Comparison of ENCODE assay signal across 9 cellular contexts in genomic region chr5:154642499-154643245, GRCh38.
DNase-seq lines count a peak whose midpoint lies in the region; ATAC-seq and TF ChIP-seq lines count a peak whose summit lies in the region.
"Had no signal": no experiment of that assay in that cellular context is flagged by ENCODE, and none has a peak within 500 bp of the region (broad histone marks: within the 10 kb centered on the region; RNA-seq: fewer than 3 reads in every experiment).

No MANE protein-coding gene starts in this region.

- ATAC-seq in left lung = peak; percentile 24

- H3K4me3 ChIP-seq in left lung = no peak overlapping the region
- H3K4me3 ChIP-seq in CD8-positive, alpha-beta memory T cell (ENCODE audit: low read length) = no peak overlapping the region

- TF ChIP-seq EP300 in Ishikawa (IDR thresholded peaks at IDR 0.05; ENCODE audit: borderline replicate concordance) = no peak

- no peaks in the 10 kb centered on the region for H3K36me3 ChIP-seq in left lung
- H3K36me3 ChIP-seq in CD8-positive, alpha-beta memory T cell (ENCODE audit: insufficient read depth, low read length) = no peaks in the 10 kb centered on the region

- H3K36me3 Mint-ChIP-seq in Calu3 (ENCODE audit: insufficient read depth, unreplicated experiment) = peaks cover 6% of the 10 kb centered on the region
- H3K36me3 Mint-ChIP-seq in CD8-positive, alpha-beta memory T cell = no peaks in the 10 kb centered on the region
- peaks cover 4% of the 10 kb centered on the region for H3K36me3 Mint-ChIP-seq in activated naive CD8-positive, alpha-beta T cell treated with anti-CD3 and anti-CD28 coated beads for 36 hours
- no peaks in the 10 kb centered on the region for H3K36me3 Mint-ChIP-seq in activated T-helper 2 cell treated with anti-CD3 and anti-CD28 coated beads, Interferon-gamma antibody, Interleukin-2, Interleukin-4, amounts not matched to agents 10 μg/mL and 5 μg/mL and 100 μg/mL, durations not matched to agents 14 hours and 24 hours and 36 hours (ENCODE audit: low read depth)

- DNase-seq in Calu3 (peak; percentile 34), amniotic epithelial cell (ENCODE audit: low read depth) (peak; percentile 32), left lung (no peak), GDM1 (lab: John Stamatoyannopoulos, UW) (no peak)
- DNase-seq in CD8-positive, alpha-beta memory T cell = no peak
- DNase-seq in activated naive CD8-positive, alpha-beta T cell treated with anti-CD3 and anti-CD28 coated beads for 36 hours = no peak
- DNase-seq in activated T-helper 2 cell treated with anti-CD3 and anti-CD28 coated beads, Interferon-gamma antibody, Interleukin-2, Interleukin-4, amounts not matched to agents 10 μg/mL and 5 μg/mL and 100 μg/mL, durations not matched to agents 14 hours and 24 hours and 36 hours (ENCODE audit: low spot score) = no peak
- DNase-seq: activated CD8-positive, alpha-beta memory T cell treated with anti-CD3 and anti-CD28 coated beads, Interleukin-2, amount 50 U/mL, for 4 hours had no signal

- H3K27me3 Mint-ChIP-seq in Calu3 (ENCODE audit: unreplicated experiment) = peaks cover 31% of the 10 kb centered on the region
- peaks cover 7 to 9% of the 10 kb centered on the region in 2 donors for H3K27me3 Mint-ChIP-seq in CD8-positive, alpha-beta memory T cell
- peaks cover 8% of the 10 kb centered on the region for H3K27me3 Mint-ChIP-seq in activated naive CD8-positive, alpha-beta T cell treated with anti-CD3 and anti-CD28 coated beads for 36 hours
- H3K27me3 Mint-ChIP-seq in activated T-helper 2 cell treated with anti-CD3 and anti-CD28 coated beads, Interferon-gamma antibody, Interleukin-2, Interleukin-4, amounts not matched to agents 10 μg/mL and 5 μg/mL and 100 μg/mL, durations not matched to agents 14 hours and 24 hours and 36 hours (ENCODE audit: low read depth) = peaks cover 32% of the 10 kb centered on the region

- TF ChIP-seq RAD21 in Ishikawa (IDR thresholded peaks at IDR 0.05; ENCODE audit: low read depth) = peak; percentile 88

- intact Hi-C loops in Calu3 (cut with micrococcal nuclease; ENCODE audit: unreplicated experiment) (no loop called here), left lung (cut with DNase I) (no loop called here)
- intact Hi-C loops in activated T-helper 2 cell treated with anti-CD3 and anti-CD28 coated beads, Interferon-gamma antibody, Interleukin-2, Interleukin-4, amounts not matched to agents 10 μg/mL and 5 μg/mL and 100 μg/mL, durations not matched to agents 14 hours and 24 hours and 36 hours (cut with micrococcal nuclease) = no loop called here

- no peak overlapping the region for H3K27ac Mint-ChIP-seq in Calu3 (ENCODE audit: unreplicated experiment)
- H3K27ac Mint-ChIP-seq in CD8-positive, alpha-beta memory T cell = no peak overlapping the region
- no peak overlapping the region for H3K27ac Mint-ChIP-seq in activated naive CD8-positive, alpha-beta T cell treated with anti-CD3 and anti-CD28 coated beads for 36 hours
- H3K27ac Mint-ChIP-seq in activated T-helper 2 cell treated with anti-CD3 and anti-CD28 coated beads, Interferon-gamma antibody, Interleukin-2, Interleukin-4, amounts not matched to agents 10 μg/mL and 5 μg/mL and 100 μg/mL, durations not matched to agents 14 hours and 24 hours and 36 hours = no peak overlapping the region

- H3K4me1 Mint-ChIP-seq in Calu3 (ENCODE audit: low read depth, unreplicated experiment) = peaks cover 13% of the 10 kb centered on the region
- H3K4me1 Mint-ChIP-seq in CD8-positive, alpha-beta memory T cell = peaks cover 11 to 13% (median 12%) of the 10 kb centered on the region in 3 donors
- H3K4me1 Mint-ChIP-seq in activated naive CD8-positive, alpha-beta T cell treated with anti-CD3 and anti-CD28 coated beads for 36 hours = peaks cover 13% of the 10 kb centered on the region
- H3K4me1 Mint-ChIP-seq in activated T-helper 2 cell treated with anti-CD3 and anti-CD28 coated beads, Interferon-gamma antibody, Interleukin-2, Interleukin-4, amounts not matched to agents 10 μg/mL and 5 μg/mL and 100 μg/mL, durations not matched to agents 14 hours and 24 hours and 36 hours (ENCODE audit: low read depth) = peaks cover 11% of the 10 kb centered on the region

- H3K4me1 ChIP-seq in left lung = peaks cover 4 to 10% of the 10 kb centered on the region in 2 donors
- peaks cover 7% of the 10 kb centered on the region for H3K4me1 ChIP-seq in CD8-positive, alpha-beta memory T cell (ENCODE audit: insufficient read depth, low read length)

- POLR2A ChIA-PET in CD8-positive, alpha-beta memory T cell (lab: Charles Lee) = no interaction called here

- peaks cover 10% of the 10 kb centered on the region for H3K9me3 Mint-ChIP-seq in Calu3 (ENCODE audit: low read depth, unreplicated experiment)
- H3K9me3 Mint-ChIP-seq in CD8-positive, alpha-beta memory T cell = peaks cover 0 to 12% (median 4%) of the 10 kb centered on the region in 5 donors
- H3K9me3 Mint-ChIP-seq in activated naive CD8-positive, alpha-beta T cell treated with anti-CD3 and anti-CD28 coated beads for 36 hours = peaks cover 15% of the 10 kb centered on the region
- H3K9me3 Mint-ChIP-seq in activated T-helper 2 cell treated with anti-CD3 and anti-CD28 coated beads, Interferon-gamma antibody, Interleukin-2, Interleukin-4, amounts not matched to agents 10 μg/mL and 5 μg/mL and 100 μg/mL, durations not matched to agents 14 hours and 24 hours and 36 hours = peaks cover 5% of the 10 kb centered on the region

- no peak overlapping the region for H3K27ac ChIP-seq in left lung
- no peak overlapping the region for H3K27ac ChIP-seq in CD8-positive, alpha-beta memory T cell (ENCODE audit: low read depth, low read length)

- CTCF ChIA-PET in Calu3 (lab: Charles Lee) = interaction anchor here (1.5 kb wide), 1 partner anchor 669 kb away, joined by 4 read pairs; no protein-coding TSS in a partner anchor
- CTCF ChIA-PET in CD8-positive, alpha-beta memory T cell (lab: Charles Lee) = no interaction called here

- no peaks in the 10 kb centered on the region for H3K9me3 ChIP-seq in left lung
- H3K9me3 ChIP-seq in CD8-positive, alpha-beta memory T cell (ENCODE audit: low read length) = no peaks in the 10 kb centered on the region

- TF ChIP-seq CTCF in Calu3 (IDR thresholded peaks at IDR 0.05; ENCODE audit: unreplicated experiment) (peak; percentile 38), left lung (IDR thresholded peaks at IDR 0.05) (peak in 1 of 2 donors; percentile 10)

- peaks cover 0 to 13% of the 10 kb centered on the region in 2 donors for H3K27me3 ChIP-seq in left lung
- no peaks in the 10 kb centered on the region for H3K27me3 ChIP-seq in CD8-positive, alpha-beta memory T cell (ENCODE audit: insufficient read depth, low read length, poor library complexity, severe bottlenecking)

- no peak overlapping the region for H3K4me3 Mint-ChIP-seq in Calu3 (ENCODE audit: low read depth, unreplicated experiment)
- H3K4me3 Mint-ChIP-seq in CD8-positive, alpha-beta memory T cell = no peak overlapping the region
- H3K4me3 Mint-ChIP-seq in activated naive CD8-positive, alpha-beta T cell treated with anti-CD3 and anti-CD28 coated beads for 36 hours = no peak overlapping the region
- no peak overlapping the region for H3K4me3 Mint-ChIP-seq in activated T-helper 2 cell treated with anti-CD3 and anti-CD28 coated beads, Interferon-gamma antibody, Interleukin-2, Interleukin-4, amounts not matched to agents 10 μg/mL and 5 μg/mL and 100 μg/mL, durations not matched to agents 14 hours and 24 hours and 36 hours (ENCODE audit: low read depth)

- BruUV-seq in Calu3 (replicated peaks; lab: Mats Ljungman, UMichigan) = no TSS peak

TF ChIP-seq in Ishikawa, 13 proteins besides CTCF, POLR2A, EP300 and RAD21:
- TF ChIP-seq MAX (IDR thresholded peaks at IDR 0.05) (no peak), CEBPB (IDR thresholded peaks at IDR 0.05) (no peak)
TF ChIP-seq in Ishikawa: peak in this region for 0.

Comparison
In these comparisons a context has a peak if more than half of its experiments do, and no peak if none do; other contexts are left out.
1. DNase-seq: peak in Calu3 (single experiment) and amniotic epithelial cell (single experiment); none in left lung (0 of 2), CD8-positive, alpha-beta memory T cell (0 of 5), GDM1 (single experiment), activated naive CD8-positive, alpha-beta T cell treated with anti-CD3 and anti-CD28 coated beads for 36 hours (single experiment) and activated T-helper 2 cell treated with anti-CD3 and anti-CD28 coated beads, Interferon-gamma antibody, Interleukin-2, Interleukin-4, amounts not matched to agents 10 μg/mL and 5 μg/mL and 100 μg/mL, durations not matched to agents 14 hours and 24 hours and 36 hours (single experiment).